8 cellular contexts compared by ENCODE assay signal in genomic region chr12:49094104-49094948, GRCh38. TPM values are rescaled to one million over a fixed set of nuclear protein-coding genes. Genes with fewer than 3 reads are reported as not detected.
DNase-seq lines count a peak whose midpoint lies in the region; ATAC-seq and TF ChIP-seq lines count a peak whose summit lies in the region.

DHH (minus strand) TSS chr12:49094801; CDS start chr12:49094512, 289 bp downstream.

- peak; percentile 15; the same call in 1 of the 3 replicates for ATAC-seq in RWPE2 (ENCODE audit: low read depth)
- ATAC-seq in HG03460 (IDR thresholded peaks at IDR 0.05; ENCODE audit: unreplicated experiment): no peak

- intact Hi-C loops in left ventricle myocardium inferior (cut with micrococcal nuclease): no loop called here

- H3K27me3 ChIP-seq in RWPE2 (ENCODE audit: insufficient read depth, poor library complexity, severe bottlenecking): peaks cover 57% of the 10 kb centered on the region
- H3K27me3 ChIP-seq in left ventricle myocardium inferior (ENCODE audit: low read depth): peaks cover 53% of the 10 kb centered on the region
- peaks cover 43 to 55% (median 48%) of the 10 kb centered on the region in 3 donors for H3K27me3 ChIP-seq in skeletal muscle tissue (ENCODE audit: control insufficient read depth in 3 of 3, insufficient read depth in 3 of 3, low read length in 3 of 3)

- no peaks in the 10 kb centered on the region for H3K4me1 ChIP-seq in RWPE2 (ENCODE audit: insufficient read depth, poor library complexity, severe bottlenecking)
- H3K4me1 ChIP-seq in left ventricle myocardium inferior: peaks cover 60% of the 10 kb centered on the region
- H3K4me1 ChIP-seq in skeletal muscle tissue (ENCODE audit: control insufficient read depth in 3 of 3, insufficient read depth in 3 of 3, low read length in 3 of 3): peaks cover 34 to 50% (median 43%) of the 10 kb centered on the region in 3 donors

- TF ChIP-seq CTCF in RWPE2 (IDR thresholded peaks at IDR 0.05; ENCODE audit: poor library complexity, severe bottlenecking) (no peak), left ventricle myocardium inferior (IDR thresholded peaks at IDR 0.05; ENCODE audit: borderline replicate concordance) (no peak)

- H3K36me3 ChIP-seq in RWPE2 (ENCODE audit: low read depth): no peaks in the 10 kb centered on the region
- peaks cover 35% of the 10 kb centered on the region for H3K36me3 ChIP-seq in left ventricle myocardium inferior
- peaks cover 17 to 20% (median 18%) of the 10 kb centered on the region in 3 donors for H3K36me3 ChIP-seq in skeletal muscle tissue (ENCODE audit: control insufficient read depth in 3 of 3, insufficient read depth in 3 of 3, low read length in 3 of 3)

- H3K27ac ChIP-seq in RWPE2 (ENCODE audit: poor library complexity, severe bottlenecking): no peak within 1 kb of the TSS
- H3K27ac ChIP-seq in left ventricle myocardium inferior (replicated peaks): peak within 1 kb of the TSS; percentile 25
- H3K27ac ChIP-seq in skeletal muscle tissue (ENCODE audit: low read depth, low read length): no peak within 1 kb of the TSS

- no peaks in the 10 kb centered on the region for H3K9me3 ChIP-seq in RWPE2 (ENCODE audit: severe bottlenecking)
- H3K9me3 ChIP-seq in left ventricle myocardium inferior (replicated peaks): no peaks in the 10 kb centered on the region
- H3K9me3 ChIP-seq in skeletal muscle tissue (ENCODE audit: control insufficient read depth in 3 of 3, low read length in 3 of 3): no peaks in the 10 kb centered on the region

- DNase-seq in DMS 273 (lab: John Stamatoyannopoulos, UW; ENCODE audit: unreplicated experiment) (peak; percentile 61), DMS 273 treated with DMSO at 0.1 percent for 48 hours (lab: John Stamatoyannopoulos, UW) (no peak), RWPE2 (ENCODE audit: low spot score) (no peak), left ventricle myocardium inferior (peak; percentile 43), NCI-H345 treated with DMSO at 0.1 percent for 48 hours (lab: John Stamatoyannopoulos, UW; ENCODE audit: unreplicated experiment) (no peak)
- DNase-seq in stimulated activated CD8-positive, alpha-beta memory T cell treated with anti-CD3 and anti-CD28 coated beads, Interleukin-4, amount 100 ng/mL, for 48 hours: no peak

- H3K4me3 ChIP-seq in RWPE2 (ENCODE audit: severe bottlenecking) (no peak within 1 kb of the TSS), left ventricle myocardium inferior (peak within 1 kb of the TSS; percentile 60), skeletal muscle tissue (ENCODE audit: low read length in 3 of 3) (peak within 1 kb of the TSS; percentile 26 to 38 (median 35))

- H3K9ac ChIP-seq in skeletal muscle tissue (ENCODE audit: low read depth in 1 of 3, low read length in 3 of 3): no peak within 1 kb of the TSS

RNA-seq across cellular contexts. Expression of gene DHH, which starts in this region (rescaled TPM):
- total RNA-seq in left ventricle myocardium inferior (0.41 TPM), skeletal muscle tissue (1.6 TPM)

Comparison
In these comparisons a context has a peak if more than half of its experiments do, and no peak if none do; other contexts are left out.
1. Peak in DNase-seq, H3K4me3 ChIP-seq and H3K27ac ChIP-seq in left ventricle myocardium inferior; RNA of the gene not detected or under 1 TPM.